In the genomic region with DNA sequence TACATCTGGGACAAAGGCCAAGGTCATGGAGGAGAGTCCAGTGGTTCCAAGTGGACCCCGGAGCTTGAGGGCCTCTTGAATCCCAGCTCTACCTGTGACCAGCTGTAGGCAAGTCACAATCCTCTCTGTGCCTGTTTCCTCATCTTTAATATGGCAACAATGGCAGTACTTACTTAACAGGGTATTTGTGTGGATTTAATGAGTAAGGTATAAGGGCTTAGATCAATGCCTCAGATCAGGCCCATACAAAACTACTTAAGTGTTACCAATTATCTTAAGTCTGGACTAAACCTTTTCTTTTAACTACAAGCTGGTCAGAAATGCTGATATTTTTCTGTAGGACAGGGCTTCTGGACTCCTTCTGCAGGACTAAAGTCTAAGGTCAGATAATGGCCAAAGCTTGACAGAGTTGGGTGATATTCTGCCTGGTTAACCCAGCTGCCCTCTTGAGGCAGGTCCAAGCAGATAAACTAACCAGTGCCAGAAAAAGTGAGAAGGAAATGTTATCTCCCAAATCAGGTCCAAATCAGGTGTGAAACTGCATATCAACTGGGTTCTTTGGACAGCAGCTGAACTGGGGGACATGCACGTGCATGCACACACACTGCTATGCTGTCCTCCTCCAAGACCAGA, we compare ENCODE assay signal across 1 cellular context.
TF ChIP-seq lines count a peak whose summit lies in the region.

No MANE protein-coding gene starts in this region.

TF ChIP-seq in GM23338, 12 proteins besides CTCF, POLR2A, EP300 and RAD21:
- no peak for TF ChIP-seq EZH2phosphoT487 (IDR thresholded peaks at IDR 0.05; ENCODE audit: unreplicated experiment)
- TF ChIP-seq, protein P1, sequence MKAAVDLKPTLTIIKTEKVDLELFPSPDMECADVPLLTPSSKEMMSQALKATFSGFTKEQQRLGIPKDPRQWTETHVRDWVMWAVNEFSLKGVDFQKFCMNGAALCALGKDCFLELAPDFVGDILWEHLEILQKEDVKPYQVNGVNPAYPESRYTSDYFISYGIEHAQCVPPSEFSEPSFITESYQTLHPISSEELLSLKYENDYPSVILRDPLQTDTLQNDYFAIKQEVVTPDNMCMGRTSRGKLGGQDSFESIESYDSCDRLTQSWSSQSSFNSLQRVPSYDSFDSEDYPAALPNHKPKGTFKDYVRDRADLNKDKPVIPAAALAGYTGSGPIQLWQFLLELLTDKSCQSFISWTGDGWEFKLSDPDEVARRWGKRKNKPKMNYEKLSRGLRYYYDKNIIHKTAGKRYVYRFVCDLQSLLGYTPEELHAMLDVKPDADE (IDR thresholded peaks at IDR 0.05), result no peak
- no peak for TF ChIP-seq EZH2 (IDR thresholded peaks at IDR 0.05; ENCODE audit: low read depth, unreplicated experiment)
- TF ChIP-seq ZNF114 (CRISPR knock-in tag; IDR thresholded peaks at IDR 0.05), result no peak
- TF ChIP-seq NANOG (IDR thresholded peaks at IDR 0.05; ENCODE audit: borderline replicate concordance), result no peak
- no peak for TF ChIP-seq ZNF331 (CRISPR knock-in tag; IDR thresholded peaks at IDR 0.05; ENCODE audit: low read depth)
- TF ChIP-seq, protein P2, sequence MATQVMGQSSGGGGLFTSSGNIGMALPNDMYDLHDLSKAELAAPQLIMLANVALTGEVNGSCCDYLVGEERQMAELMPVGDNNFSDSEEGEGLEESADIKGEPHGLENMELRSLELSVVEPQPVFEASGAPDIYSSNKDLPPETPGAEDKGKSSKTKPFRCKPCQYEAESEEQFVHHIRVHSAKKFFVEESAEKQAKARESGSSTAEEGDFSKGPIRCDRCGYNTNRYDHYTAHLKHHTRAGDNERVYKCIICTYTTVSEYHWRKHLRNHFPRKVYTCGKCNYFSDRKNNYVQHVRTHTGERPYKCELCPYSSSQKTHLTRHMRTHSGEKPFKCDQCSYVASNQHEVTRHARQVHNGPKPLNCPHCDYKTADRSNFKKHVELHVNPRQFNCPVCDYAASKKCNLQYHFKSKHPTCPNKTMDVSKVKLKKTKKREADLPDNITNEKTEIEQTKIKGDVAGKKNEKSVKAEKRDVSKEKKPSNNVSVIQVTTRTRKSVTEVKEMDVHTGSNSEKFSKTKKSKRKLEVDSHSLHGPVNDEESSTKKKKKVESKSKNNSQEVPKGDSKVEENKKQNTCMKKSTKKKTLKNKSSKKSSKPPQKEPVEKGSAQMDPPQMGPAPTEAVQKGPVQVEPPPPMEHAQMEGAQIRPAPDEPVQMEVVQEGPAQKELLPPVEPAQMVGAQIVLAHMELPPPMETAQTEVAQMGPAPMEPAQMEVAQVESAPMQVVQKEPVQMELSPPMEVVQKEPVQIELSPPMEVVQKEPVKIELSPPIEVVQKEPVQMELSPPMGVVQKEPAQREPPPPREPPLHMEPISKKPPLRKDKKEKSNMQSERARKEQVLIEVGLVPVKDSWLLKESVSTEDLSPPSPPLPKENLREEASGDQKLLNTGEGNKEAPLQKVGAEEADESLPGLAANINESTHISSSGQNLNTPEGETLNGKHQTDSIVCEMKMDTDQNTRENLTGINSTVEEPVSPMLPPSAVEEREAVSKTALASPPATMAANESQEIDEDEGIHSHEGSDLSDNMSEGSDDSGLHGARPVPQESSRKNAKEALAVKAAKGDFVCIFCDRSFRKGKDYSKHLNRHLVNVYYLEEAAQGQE (IDR thresholded peaks at IDR 0.05; ENCODE audit: unreplicated experiment), result no peak
- no peak for TF ChIP-seq POLR2AphosphoS5 (IDR thresholded peaks at IDR 0.05; ENCODE audit: low read depth)
- TF ChIP-seq STAT1 (IDR thresholded peaks at IDR 0.05; ENCODE audit: unreplicated experiment), result no peak
- TF ChIP-seq CREB1 (CRISPR knock-in tag; IDR thresholded peaks at IDR 0.05; ENCODE audit: low read depth), result no peak
- TF ChIP-seq, protein P3, sequence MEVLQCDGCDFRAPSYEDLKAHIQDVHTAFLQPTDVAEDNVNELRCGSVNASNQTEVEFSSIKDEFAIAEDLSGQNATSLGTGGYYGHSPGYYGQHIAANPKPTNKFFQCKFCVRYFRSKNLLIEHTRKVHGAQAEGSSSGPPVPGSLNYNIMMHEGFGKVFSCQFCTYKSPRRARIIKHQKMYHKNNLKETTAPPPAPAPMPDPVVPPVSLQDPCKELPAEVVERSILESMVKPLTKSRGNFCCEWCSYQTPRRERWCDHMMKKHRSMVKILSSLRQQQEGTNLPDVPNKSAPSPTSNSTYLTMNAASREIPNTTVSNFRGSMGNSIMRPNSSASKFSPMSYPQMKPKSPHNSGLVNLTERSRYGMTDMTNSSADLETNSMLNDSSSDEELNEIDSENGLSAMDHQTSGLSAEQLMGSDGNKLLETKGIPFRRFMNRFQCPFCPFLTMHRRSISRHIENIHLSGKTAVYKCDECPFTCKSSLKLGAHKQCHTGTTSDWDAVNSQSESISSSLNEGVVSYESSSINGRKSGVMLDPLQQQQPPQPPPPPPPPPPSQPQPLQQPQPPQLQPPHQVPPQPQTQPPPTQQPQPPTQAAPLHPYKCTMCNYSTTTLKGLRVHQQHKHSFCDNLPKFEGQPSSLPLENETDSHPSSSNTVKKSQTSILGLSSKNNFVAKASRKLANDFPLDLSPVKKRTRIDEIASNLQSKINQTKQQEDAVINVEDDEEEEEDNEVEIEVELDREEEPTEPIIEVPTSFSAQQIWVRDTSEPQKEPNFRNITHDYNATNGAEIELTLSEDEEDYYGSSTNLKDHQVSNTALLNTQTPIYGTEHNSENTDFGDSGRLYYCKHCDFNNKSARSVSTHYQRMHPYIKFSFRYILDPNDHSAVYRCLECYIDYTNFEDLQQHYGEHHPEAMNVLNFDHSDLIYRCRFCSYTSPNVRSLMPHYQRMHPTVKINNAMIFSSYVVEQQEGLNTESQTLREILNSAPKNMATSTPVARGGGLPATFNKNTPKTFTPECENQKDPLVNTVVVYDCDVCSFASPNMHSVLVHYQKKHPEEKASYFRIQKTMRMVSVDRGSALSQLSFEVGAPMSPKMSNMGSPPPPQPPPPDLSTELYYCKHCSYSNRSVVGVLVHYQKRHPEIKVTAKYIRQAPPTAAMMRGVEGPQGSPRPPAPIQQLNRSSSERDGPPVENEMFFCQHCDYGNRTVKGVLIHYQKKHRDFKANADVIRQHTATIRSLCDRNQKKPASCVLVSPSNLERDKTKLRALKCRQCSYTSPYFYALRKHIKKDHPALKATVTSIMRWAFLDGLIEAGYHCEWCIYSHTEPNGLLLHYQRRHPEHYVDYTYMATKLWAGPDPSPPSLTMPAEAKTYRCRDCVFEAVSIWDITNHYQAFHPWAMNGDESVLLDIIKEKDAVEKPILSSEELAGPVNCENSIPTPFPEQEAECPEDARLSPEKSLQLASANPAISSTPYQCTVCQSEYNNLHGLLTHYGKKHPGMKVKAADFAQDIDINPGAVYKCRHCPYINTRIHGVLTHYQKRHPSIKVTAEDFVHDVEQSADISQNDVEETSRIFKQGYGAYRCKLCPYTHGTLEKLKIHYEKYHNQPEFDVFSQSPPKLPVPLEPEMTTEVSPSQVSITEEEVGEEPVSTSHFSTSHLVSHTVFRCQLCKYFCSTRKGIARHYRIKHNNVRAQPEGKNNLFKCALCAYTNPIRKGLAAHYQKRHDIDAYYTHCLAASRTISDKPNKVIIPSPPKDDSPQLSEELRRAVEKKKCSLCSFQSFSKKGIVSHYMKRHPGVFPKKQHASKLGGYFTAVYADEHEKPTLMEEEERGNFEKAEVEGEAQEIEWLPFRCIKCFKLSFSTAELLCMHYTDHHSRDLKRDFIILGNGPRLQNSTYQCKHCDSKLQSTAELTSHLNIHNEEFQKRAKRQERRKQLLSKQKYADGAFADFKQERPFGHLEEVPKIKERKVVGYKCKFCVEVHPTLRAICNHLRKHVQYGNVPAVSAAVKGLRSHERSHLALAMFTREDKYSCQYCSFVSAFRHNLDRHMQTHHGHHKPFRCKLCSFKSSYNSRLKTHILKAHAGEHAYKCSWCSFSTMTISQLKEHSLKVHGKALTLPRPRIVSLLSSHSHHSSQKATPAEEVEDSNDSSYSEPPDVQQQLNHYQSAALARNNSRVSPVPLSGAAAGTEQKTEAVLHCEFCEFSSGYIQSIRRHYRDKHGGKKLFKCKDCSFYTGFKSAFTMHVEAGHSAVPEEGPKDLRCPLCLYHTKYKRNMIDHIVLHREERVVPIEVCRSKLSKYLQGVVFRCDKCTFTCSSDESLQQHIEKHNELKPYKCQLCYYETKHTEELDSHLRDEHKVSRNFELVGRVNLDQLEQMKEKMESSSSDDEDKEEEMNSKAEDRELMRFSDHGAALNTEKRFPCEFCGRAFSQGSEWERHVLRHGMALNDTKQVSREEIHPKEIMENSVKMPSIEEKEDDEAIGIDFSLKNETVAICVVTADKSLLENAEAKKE (CRISPR knock-in tag; IDR thresholded peaks at IDR 0.05), result no peak
- TF ChIP-seq JUNB (IDR thresholded peaks at IDR 0.05; ENCODE audit: unreplicated experiment), result no peak
